ENCODE assay signal across 18 cellular contexts in the genomic region with DNA sequence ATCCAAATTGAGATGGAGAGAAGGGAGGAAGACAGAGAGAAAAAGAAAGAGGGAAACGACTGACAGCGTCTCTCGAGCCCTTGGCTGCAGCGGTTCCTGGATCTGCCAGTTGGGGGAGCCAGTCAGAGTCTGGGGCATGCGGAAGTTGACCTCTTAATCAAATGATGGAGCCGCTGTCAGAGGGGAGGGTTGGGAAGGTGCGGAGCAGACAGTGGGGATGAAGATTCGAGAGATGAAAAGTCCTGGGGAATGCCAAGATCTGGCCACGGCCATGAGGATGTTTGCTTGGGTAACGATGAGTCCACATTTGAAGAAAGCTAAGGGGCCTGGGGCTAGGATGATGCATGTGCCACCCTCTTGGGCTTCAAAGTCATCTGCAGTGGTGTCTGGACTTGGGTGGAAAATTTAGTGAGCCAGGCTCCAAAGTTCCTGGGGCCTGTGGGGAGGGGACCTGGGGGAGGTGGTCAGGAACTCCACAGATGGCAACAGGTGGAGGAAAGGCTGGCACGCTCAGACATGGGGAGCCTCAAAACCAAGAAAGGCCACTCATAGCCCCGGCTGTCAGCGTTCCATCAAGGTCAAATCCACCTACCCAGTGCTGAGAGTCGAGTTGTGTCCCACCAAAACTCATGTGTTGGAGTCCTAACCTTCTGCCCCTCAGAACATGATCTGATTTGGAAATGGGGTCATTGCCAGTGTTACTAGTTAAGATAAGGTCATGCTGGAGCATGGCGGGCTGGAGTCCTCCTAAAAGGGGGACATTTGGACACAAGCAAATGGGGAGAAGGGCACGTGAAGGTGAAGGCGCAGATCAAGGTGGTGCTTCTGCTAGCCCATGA.
A peak's percentile ranks its signal among the peaks of the same experiment; 100 is the strongest.
DNase-seq lines count a peak whose midpoint lies in the region; ATAC-seq and TF ChIP-seq lines count a peak whose summit lies in the region.
"Had no signal": no experiment of that assay in that cellular context is flagged by ENCODE, and none has a peak within 500 bp of the region (broad histone marks: within the 10 kb centered on the region; RNA-seq: fewer than 3 reads in every experiment).

No MANE protein-coding gene starts in this region.

- peaks cover 16 to 24% (median 21%) of the 10 kb centered on the region in 3 donors for H3K27me3 Mint-ChIP-seq in CD14-positive monocyte (ENCODE audit: low read depth in 3 of 3)

- peaks cover 5% of the 10 kb centered on the region for H3K4me1 Mint-ChIP-seq in CD14-positive monocyte
- H3K4me1 Mint-ChIP-seq: stimulated activated naive CD8-positive, alpha-beta T cell treated with anti-CD3 and anti-CD28 coated beads, Interleukin-15, amount 100 ng/mL, for 72 hours had no signal

- H3K9me3 ChIP-seq in esophagus muscularis mucosa = no peaks in the 10 kb centered on the region

- peak overlapping the region in 1 of 7 donors; percentile 10 for H3K27ac Mint-ChIP-seq in CD14-positive monocyte
- H3K27ac Mint-ChIP-seq: activated T-helper 1 cell treated with anti-CD3 and anti-CD28 coated beads, Interleukin-12 subunit alpha, Interleukin-12 subunit beta, Interleukin-2, Interleukin-4 antibody, amounts not matched to agents 30 ng/mL and 10 ng/mL and 1 ng/mL, durations not matched to agents 14 hours and 24 hours and 36 hours; memory B cell; T-cell had no signal

- TF ChIP-seq POLR2A in esophagus muscularis mucosa (IDR thresholded peaks at IDR 0.05; ENCODE audit: low read depth) = no peak

- no peak overlapping the region for H3K4me3 Mint-ChIP-seq in CD14-positive monocyte
- H3K4me3 Mint-ChIP-seq: activated T-helper 1 cell treated with anti-CD3 and anti-CD28 coated beads, Interleukin-12 subunit alpha, Interleukin-12 subunit beta, Interleukin-2, Interleukin-4 antibody, amounts not matched to agents 30 ng/mL and 10 ng/mL and 1 ng/mL, durations not matched to agents 14 hours and 24 hours and 36 hours; memory B cell; stimulated activated naive CD8-positive, alpha-beta T cell treated with anti-CD3 and anti-CD28 coated beads, Interleukin-15, amount 100 ng/mL, for 72 hours; T-cell had no signal

- no peaks in the 10 kb centered on the region for H3K27me3 ChIP-seq in esophagus muscularis mucosa

- WGBS in esophagus muscularis mucosa = 95% methylated on average over 17 of the region's 17 CpGs

- peaks cover 0 to 2% (median 0%) of the 10 kb centered on the region in 7 donors for H3K9me3 Mint-ChIP-seq in CD14-positive monocyte
- H3K9me3 Mint-ChIP-seq: activated T-helper 1 cell treated with anti-CD3 and anti-CD28 coated beads, Interleukin-12 subunit alpha, Interleukin-12 subunit beta, Interleukin-2, Interleukin-4 antibody, amounts not matched to agents 30 ng/mL and 10 ng/mL and 1 ng/mL, durations not matched to agents 14 hours and 24 hours and 36 hours; memory B cell; stimulated activated naive CD8-positive, alpha-beta T cell treated with anti-CD3 and anti-CD28 coated beads, Interleukin-15, amount 100 ng/mL, for 72 hours; T-cell had no signal

- H3K36me3 ChIP-seq in esophagus muscularis mucosa = no peaks in the 10 kb centered on the region

- no peak overlapping the region for H3K27ac ChIP-seq in esophagus muscularis mucosa (replicated peaks in 1 of 4)
- H3K27ac ChIP-seq in caudate nucleus (ENCODE audit: low read depth, low read length) = no peak overlapping the region
- H3K27ac ChIP-seq: HL-60, PC-9 had no signal

- no peak for TF ChIP-seq EP300 in esophagus muscularis mucosa (IDR thresholded peaks at IDR 0.05)

- no peak for ATAC-seq in omental fat pad (ENCODE audit: low FRiP score)
- no peak for ATAC-seq in HG03097 (IDR thresholded peaks at IDR 0.05; ENCODE audit: low FRiP score, unreplicated experiment)
- ATAC-seq: activated CD4-positive, CD25-positive, alpha-beta regulatory T cell treated with anti-CD3 and anti-CD28 coated beads, Interleukin-2, amount 50 U/mL, for 24 hours; stimulated activated naive CD8-positive, alpha-beta T cell treated with anti-CD3 and anti-CD28 coated beads, Interleukin-15, amount 100 ng/mL, for 72 hours; T-cell had no signal

- no peaks in the 10 kb centered on the region for H3K36me3 Mint-ChIP-seq in CD14-positive monocyte
- H3K36me3 Mint-ChIP-seq: memory B cell, T-cell had no signal

- DNase-seq in CD14-positive monocyte (ENCODE audit: low spot score) = peak; percentile 19
- DNase-seq in GM13977 (ENCODE audit: low spot score) = no peak
- peak; percentile 72 for DNase-seq in esophagus muscularis mucosa (ENCODE audit: extremely low spot score)
- DNase-seq in omental fat pad (ENCODE audit: low spot score) = peak; percentile 14
- DNase-seq in caudate nucleus (lab: John Stamatoyannopoulos, UW) = no peak
- no peak for DNase-seq in stimulated activated CD4-positive, alpha-beta T cell treated with anti-CD3 and anti-CD28 coated beads, Interleukin-2, amount 100 ng/mL, for 48 hours
- DNase-seq: AML-193; hippocampal formation; NCI-H524 treated with DMSO at 0.1 percent for 48 hours; stimulated activated naive CD8-positive, alpha-beta T cell treated with anti-CD3 and anti-CD28 coated beads, Interleukin-15, amount 100 ng/mL, for 72 hours had no signal

- intact Hi-C loops in CD14-positive monocyte (cut with micrococcal nuclease) (loop anchor here in 1 of 2 donors (10.0 kb wide), 1 partner anchor 170 kb away; no protein-coding TSS in a partner anchor), esophagus muscularis mucosa (cut with DNase I) (no loop called here)

- no peak overlapping the region for H3K4me3 ChIP-seq in esophagus muscularis mucosa
- H3K4me3 ChIP-seq: PC-9, smooth muscle cell had no signal

- H3K4me1 ChIP-seq in esophagus muscularis mucosa = peaks cover 0 to 35% (median 28%) of the 10 kb centered on the region in 4 donors

- TF ChIP-seq CTCF in CD14-positive monocyte (IDR thresholded peaks at IDR 0.05) (peak; percentile 20), GM13977 (IDR thresholded peaks at IDR 0.05; ENCODE audit: extremely low read depth, insufficient read depth, missing control alignments) (peak; percentile 14), esophagus muscularis mucosa (IDR thresholded peaks at IDR 0.05) (no peak), omental fat pad (IDR thresholded peaks at IDR 0.05) (no peak)

- in situ Hi-C loops in GM13977 (cut with MboI; ENCODE audit: low pct_unique_long_range_greater_than_20kb, low sequenced_read_pairs, unreplicated experiment) = no loop called here

Comparison
In these comparisons a context has a peak if more than half of its experiments do, and no peak if none do; other contexts are left out.
1. DNase-seq: peak in CD14-positive monocyte (single experiment), esophagus muscularis mucosa (single experiment) and omental fat pad (single experiment); none in GM13977 (single experiment), caudate nucleus (0 of 61) and stimulated activated CD4-positive, alpha-beta T cell treated with anti-CD3 and anti-CD28 coated beads, Interleukin-2, amount 100 ng/mL, for 48 hours (0 of 2).
2. CTCF ChIP-seq: peak in CD14-positive monocyte (single experiment) and GM13977 (single experiment); none in esophagus muscularis mucosa (0 of 3) and omental fat pad (0 of 3).